25 cellular contexts compared by ENCODE assay signal in the genomic region with DNA sequence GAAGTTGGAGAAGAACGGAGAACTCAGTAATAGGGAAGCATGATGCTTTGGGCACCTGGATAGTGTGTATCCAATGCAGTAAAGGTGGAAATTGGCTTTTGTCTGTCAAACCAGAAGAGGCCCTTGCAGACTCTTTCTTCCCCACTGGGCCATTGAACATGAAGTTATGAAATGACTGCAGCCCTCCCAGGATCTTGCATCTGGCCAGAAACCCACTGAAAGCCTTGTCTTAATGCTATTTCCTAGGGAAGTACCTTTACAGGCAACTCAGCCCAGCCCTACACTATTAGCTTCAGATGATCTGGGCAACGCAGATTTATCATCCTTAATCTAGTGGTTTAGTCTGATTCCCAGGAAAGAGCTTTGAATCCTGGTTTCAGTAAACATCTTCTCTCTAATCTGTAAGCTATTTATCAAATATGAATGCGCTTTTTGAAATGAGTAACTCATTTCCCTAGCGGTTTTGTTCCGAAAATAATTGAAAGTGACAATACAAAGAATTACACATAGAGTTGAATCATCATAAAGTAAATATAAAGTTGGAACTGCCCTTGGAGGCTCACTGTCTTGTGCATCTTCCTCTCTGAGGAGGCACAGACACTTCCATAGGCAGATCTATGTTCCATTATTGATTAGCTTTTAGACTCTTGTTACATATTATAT.
DNase-seq lines count a peak whose midpoint lies in the region; ATAC-seq, FAIRE-seq and TF ChIP-seq lines count a peak whose summit lies in the region.
"Had no signal": no experiment of that assay in that cellular context is flagged by ENCODE, and none has a peak within 500 bp of the region (broad histone marks: within the 10 kb centered on the region; RNA-seq: fewer than 3 reads in every experiment).

No MANE protein-coding gene starts in this region.

- CTCF ChIA-PET in GM12878 (lab: Yijun Ruan, JAX) = interaction anchor here (1.2 to 1.3 kb wide), 2 partner anchors 208 to 246 kb away, joined by 3 to 6 read pairs; no protein-coding TSS in a partner anchor

- in situ Hi-C loops in GM12878 (cut with MboI) = no loop called here

- ATAC-seq in GM19351 (IDR thresholded peaks at IDR 0.05; ENCODE audit: unreplicated experiment) = peak; percentile 52
- peak; percentile 69 for ATAC-seq in HG03442 (IDR thresholded peaks at IDR 0.05; ENCODE audit: unreplicated experiment)
- ATAC-seq in GM12878 = peak; percentile 82
- ATAC-seq in left lung = no peak
- ATAC-seq: activated CD8-positive, alpha-beta T cell treated with anti-CD3 and anti-CD28 coated beads for 36 hours; effector memory CD8-positive, alpha-beta T cell; left ventricle myocardium superior; mucosa of descending colon; stimulated activated memory B cell treated with anti-CD40 and anti-IgM and Interleukin-4, amounts not matched to agents 10 μg/mL and 1 μg/mL and 100 μg/mL, for 72 hours had no signal

- RAD21 ChIA-PET in GM12878 (lab: Charles Lee; ENCODE audit: unreplicated experiment) = interaction anchor here (0.6 to 1.5 kb wide), 7 partner anchors 37 to 786 kb away, joined by 3 to 5 read pairs (median 4); no protein-coding TSS in a partner anchor

- no peaks in the 10 kb centered on the region for H3K4me1 ChIP-seq in GM12878 (ENCODE audit: control insufficient read depth, insufficient read depth, low read length)
- no peaks in the 10 kb centered on the region for H3K4me1 ChIP-seq in left lung

- H3K9me3 ChIP-seq in GM12878 (replicated peaks; ENCODE audit: control insufficient read depth, insufficient read depth, low read length) (no peaks in the 10 kb centered on the region), left lung (no peaks in the 10 kb centered on the region)
- H3K9me3 ChIP-seq: BLaER1 treated with 17β-estradiol and CSF1 and Interleukin-3, amounts not matched to agents 10 nM and 100 nM; mucosa of descending colon had no signal

- TF ChIP-seq RAD21 in GM12878 (IDR thresholded peaks at IDR 0.05; ENCODE audit: insufficient read depth, low read depth, low read length) = 0 out of 2 replicates have a peak, but pooled peaks have one; percentile 3

- POLR2A ChIA-PET in GM12878 (lab: Charles Lee) = interaction anchor here (0.8 to 1.4 kb wide), 2 partner anchors 88 to 111 kb away, joined by 3 read pairs; no protein-coding TSS in a partner anchor

- BruUV-seq in GM12878 (replicated peaks; lab: Mats Ljungman, UMichigan) = no TSS peak

- H3K4me3 ChIP-seq in GM12878 (no peak overlapping the region), left lung (no peak overlapping the region)
- H3K4me3 ChIP-seq: BLaER1 treated with 17β-estradiol and CSF1 and Interleukin-3, amounts not matched to agents 10 nM and 100 nM; mucosa of descending colon had no signal

- TF ChIP-seq EP300 in GM12878 (IDR thresholded peaks at IDR 0.05; ENCODE audit: borderline replicate concordance in 1 of 2, control insufficient read depth in 1 of 2, low read depth in 2 of 2, low read length in 2 of 2) = no peak

- DNase-seq in D721Med (ENCODE audit: insufficient read length, low spot score) (no peak), GM12878 (ENCODE audit: low read depth, low spot score) (no peak), COR-L47 (lab: John Stamatoyannopoulos, UW) (no peak), NCI-H2196 treated with DMSO at 0.1 percent for 48 hours (lab: John Stamatoyannopoulos, UW; ENCODE audit: unreplicated experiment) (no peak), left lung (no peak), NCI-H345 (lab: John Stamatoyannopoulos, UW) (no peak)
- DNase-seq: activated CD4-positive, CD25-positive, alpha-beta regulatory T cell; activated CD8-positive, alpha-beta T cell treated with anti-CD3 and anti-CD28 coated beads for 36 hours; activated naive CD4-positive, alpha-beta T cell treated with anti-CD3 and anti-CD28 coated beads for 36 hours; activated T-cell treated with anti-CD3 and anti-CD28 coated beads, Interleukin-2, amount 50 U/mL, for 1 hour; anterior cingulate cortex; Calu3; effector memory CD8-positive, alpha-beta T cell; GOT3; head of caudate nucleus; left ventricle myocardium superior; mucosa of descending colon; NCI-H1092 treated with DMSO at 0.1 percent for 48 hours; NCI-H510A; stimulated activated CD4-positive, alpha-beta T cell treated with anti-CD3 and anti-CD28 coated beads, Interleukin-1b, Interleukin-23, amount 100 ng/mL, for 48 hours; T1000 had no signal

- TF ChIP-seq CTCF in D721Med (IDR thresholded peaks at IDR 0.05; ENCODE audit: insufficient read depth, missing control alignments) (no peak), GM12878 (IDR thresholded peaks at IDR 0.05 in 2 of 3, conservative IDR thresholded peaks at IDR 0.05 in 1 of 3; ENCODE audit: control insufficient read depth in 2 of 3, extremely low read depth in 1 of 3, insufficient read depth in 1 of 3, low read depth in 3 of 3, low read length in 3 of 3) (no peak), left lung (IDR thresholded peaks at IDR 0.05) (no peak)

- H3K4me2 ChIP-seq in GM12878 (ENCODE audit: control insufficient read depth, insufficient read depth) = no peak overlapping the region
- H3K4me2 ChIP-seq: BLaER1 treated with 17β-estradiol and CSF1 and Interleukin-3, amounts not matched to agents 10 nM and 100 nM had no signal

- no peaks in the 10 kb centered on the region for H3K36me3 ChIP-seq in GM12878 (ENCODE audit: control insufficient read depth in 2 of 2, insufficient read depth in 2 of 2, low read length in 1 of 2)
- no peaks in the 10 kb centered on the region for H3K36me3 ChIP-seq in left lung
- H3K36me3 ChIP-seq: BLaER1 treated with 17β-estradiol and CSF1 and Interleukin-3, amounts not matched to agents 10 nM and 100 nM had no signal

- intact Hi-C loops in GM12878 (cut with micrococcal nuclease; ENCODE audit: unreplicated experiment) = no loop called here
- intact Hi-C loops in left lung (cut with DNase I) = no loop called here

- 24% methylated on average over 5 of the region's 5 CpGs for WGBS in GM12878 (ENCODE audit: insufficient coverage, insufficient replicate concordance, low lambda C conversion rate, missing lambda C conversion rate)

- no peaks in the 10 kb centered on the region for H4K20me1 ChIP-seq in GM12878 (ENCODE audit: control insufficient read depth, insufficient read depth)
- H4K20me1 ChIP-seq: BLaER1 treated with 17β-estradiol and CSF1 and Interleukin-3, amounts not matched to agents 10 nM and 100 nM had no signal

- peak; percentile 86 for FAIRE-seq in D721Med (lab: Jason Lieb, UNC)
- FAIRE-seq in GM12878 (lab: Jason Lieb, UNC) = no peak

- H3K27me3 ChIP-seq in GM12878 (replicated peaks in 1 of 2; ENCODE audit: control insufficient read depth in 2 of 2, insufficient read depth in 2 of 2, low read length in 1 of 2) = no peaks in the 10 kb centered on the region
- H3K27me3 ChIP-seq in left lung = no peaks in the 10 kb centered on the region
- H3K27me3 ChIP-seq: BLaER1 treated with 17β-estradiol and CSF1 and Interleukin-3, amounts not matched to agents 10 nM and 100 nM had no signal

- H3K27ac ChIP-seq in GM12878 (ENCODE audit: control insufficient read depth, insufficient read depth) (no peak overlapping the region), left lung (no peak overlapping the region)
- H3K27ac ChIP-seq: BLaER1 treated with 17β-estradiol and CSF1 and Interleukin-3, amounts not matched to agents 10 nM and 100 nM had no signal

- H2AFZ ChIP-seq in GM12878 (ENCODE audit: control insufficient read depth, low read depth, low read length) = no peak overlapping the region

- H3K79me2 ChIP-seq in GM12878 (ENCODE audit: control insufficient read depth, insufficient read depth, low read length) = no peaks in the 10 kb centered on the region

- SMC1A ChIA-PET in GM12878 (lab: Charles Lee; ENCODE audit: uncharacterized antibody, unreplicated experiment) = interaction anchor here (0.7 to 2.7 kb wide), 15 partner anchors 11 to 433 kb away, joined by 3 to 15 read pairs (median 3); no protein-coding TSS in a partner anchor

- no peak overlapping the region for H3K9ac ChIP-seq in GM12878 (ENCODE audit: control insufficient read depth, insufficient read depth, low read length)
- H3K9ac ChIP-seq: BLaER1 treated with 17β-estradiol and CSF1 and Interleukin-3, amounts not matched to agents 10 nM and 100 nM had no signal

- TF ChIP-seq POLR2A in GM12878 (IDR thresholded peaks at IDR 0.05; ENCODE audit: low read depth, low read length) = no peak

TF ChIP-seq in GM12878, 131 proteins besides CTCF, POLR2A, EP300 and RAD21:
- TF ChIP-seq KDM1A (IDR thresholded peaks at IDR 0.05; ENCODE audit: borderline replicate concordance) (no peak), ETV6 (conservative IDR thresholded peaks at IDR 0.05 in 1 of 2, IDR thresholded peaks at IDR 0.05 in 1 of 2; ENCODE audit: borderline replicate concordance in 1 of 2, low read depth in 1 of 2) (0 out of 4 replicates have a peak, but pooled peaks of 1 of the 2 experiments have one; percentile 39), IKZF2 (IDR thresholded peaks at IDR 0.05) (peak; percentile 23 to 26; a peak in 1 of 4 replicates), FOXK2 (IDR thresholded peaks at IDR 0.05) (no peak), CHD2 (IDR thresholded peaks at IDR 0.05; ENCODE audit: borderline replicate concordance, low read depth, low read length) (no peak), IKZF1 (conservative IDR thresholded peaks at IDR 0.05) (peak; percentile 40), RUNX3 (IDR thresholded peaks at IDR 0.05; ENCODE audit: low read length) (peak; percentile 43), EED (IDR thresholded peaks at IDR 0.05; ENCODE audit: low read depth) (peak; percentile 50; the same call in 1 of the 2 replicates), JUNB (IDR thresholded peaks at IDR 0.05) (peak; percentile 36), ZNF217 (IDR thresholded peaks at IDR 0.05) (no peak), PAX8 (IDR thresholded peaks at IDR 0.05) (no peak), NFIC (IDR thresholded peaks at IDR 0.05; ENCODE audit: low read depth, low read length) (peak; percentile 49; the same call in 1 of the 2 replicates)
